20 cellular contexts compared by ENCODE assay signal in genomic region chr3:155012584-155012983, GRCh38.
A peak's percentile ranks its signal among the peaks of the same experiment; 100 is the strongest.
DNase-seq lines count a peak whose midpoint lies in the region; ATAC-seq and TF ChIP-seq lines count a peak whose summit lies in the region.
"Had no signal": no experiment of that assay in that cellular context is flagged by ENCODE, and none has a peak within 500 bp of the region (broad histone marks: within the 10 kb centered on the region; RNA-seq: fewer than 3 reads in every experiment).

No MANE protein-coding gene starts in this region.

- no peak overlapping the region for H2BK15ac ChIP-seq in mesendoderm (replicated peaks; ENCODE audit: low read depth)

- no peak overlapping the region for H3K56ac ChIP-seq in mesendoderm (ENCODE audit: low read length)

- H3K36me3 ChIP-seq in mesendoderm (ENCODE audit: control insufficient read depth, insufficient read depth, low read length): no peaks in the 10 kb centered on the region
- H3K36me3 ChIP-seq: MG63, SJCRH30 had no signal

- H3K4me3 ChIP-seq in LNCaP clone FGC (ENCODE audit: low read depth, low read length) (no peak overlapping the region), mesendoderm (ENCODE audit: low read length) (no peak overlapping the region)
- H3K4me3 ChIP-seq: MG63, SJCRH30 had no signal

- no peak overlapping the region for H2BK120ac ChIP-seq in mesendoderm (ENCODE audit: low read depth, low read length)

- no peak overlapping the region for H2BK5ac ChIP-seq in mesendoderm (ENCODE audit: low read length)

- no peaks in the 10 kb centered on the region for H3K27me3 ChIP-seq in mesendoderm (ENCODE audit: insufficient read depth, low read length, poor library complexity)
- H3K27me3 ChIP-seq: MG63, SJCRH30 had no signal

- H3K27ac ChIP-seq in mesendoderm (ENCODE audit: low read depth, low read length) (no peak overlapping the region), caudate nucleus (ENCODE audit: low read depth, low read length) (no peak overlapping the region)
- H3K27ac ChIP-seq: HL-60, SJCRH30 had no signal

- H3K27me3 Mint-ChIP-seq in activated naive CD4-positive, alpha-beta T cell treated with anti-CD3 and anti-CD28 coated beads, Interleukin-2, amount 50 U/mL, for 24 hours: no peaks in the 10 kb centered on the region
- H3K27me3 Mint-ChIP-seq: CD4-positive, CD25-positive, alpha-beta regulatory T cell had no signal

- H3K18ac ChIP-seq in mesendoderm (ENCODE audit: low read length): no peak overlapping the region

- no peaks in the 10 kb centered on the region for H3K4me1 Mint-ChIP-seq in activated naive CD4-positive, alpha-beta T cell treated with anti-CD3 and anti-CD28 coated beads, Interleukin-2, amount 50 U/mL, for 24 hours
- H3K4me1 Mint-ChIP-seq: CD4-positive, CD25-positive, alpha-beta regulatory T cell had no signal

- H3K27ac Mint-ChIP-seq in activated naive CD4-positive, alpha-beta T cell treated with anti-CD3 and anti-CD28 coated beads, Interleukin-2, amount 50 U/mL, for 24 hours: peak overlapping the region; percentile 38
- H3K27ac Mint-ChIP-seq: CD4-positive, CD25-positive, alpha-beta regulatory T cell had no signal

- H3K9me3 Mint-ChIP-seq in activated naive CD4-positive, alpha-beta T cell treated with anti-CD3 and anti-CD28 coated beads, Interleukin-2, amount 50 U/mL, for 24 hours: peaks cover 4% of the 10 kb centered on the region

- ATAC-seq in SK-N-SH treated with all-trans-retinoic acid at 6 μM for 48 hours: peak; percentile 75

- no peak overlapping the region for H2AK5ac ChIP-seq in mesendoderm (ENCODE audit: low read length)

- DNase-seq in activated naive CD4-positive, alpha-beta T cell (lab: John Stamatoyannopoulos, UW): no peak
- DNase-seq in LNCaP clone FGC (ENCODE audit: low read depth) (no peak), mesendoderm (no peak), caudate nucleus (lab: John Stamatoyannopoulos, UW) (no peak)
- DNase-seq in NK-92 treated with Interleukin-12 subunit alpha and Interleukin-12 subunit beta, amount 100 ng/mL, for 24 hours (lab: John Stamatoyannopoulos, UW): no peak
- DNase-seq: 8988T; CD4-positive, CD25-positive, alpha-beta regulatory T cell; DMS153; DND-41; Kasumi-1; MG63; NCI-H1105 treated with DMSO at 0.1 percent for 48 hours; NCI-H146; NCI-H2029; NCI-H2227 treated with DMSO at 0.1 percent for 48 hours; NCI-H526 treated with DMSO at 0.1 percent for 48 hours; SJCRH30 had no signal

- H3K79me2 ChIP-seq in mesendoderm (ENCODE audit: control insufficient read depth, insufficient read depth, low read length): no peaks in the 10 kb centered on the region

- no peak overlapping the region for H3K23ac ChIP-seq in mesendoderm (ENCODE audit: low read length)

- no peaks in the 10 kb centered on the region for H3K36me3 Mint-ChIP-seq in activated naive CD4-positive, alpha-beta T cell treated with anti-CD3 and anti-CD28 coated beads, Interleukin-2, amount 50 U/mL, for 24 hours
- H3K36me3 Mint-ChIP-seq: CD4-positive, CD25-positive, alpha-beta regulatory T cell had no signal

- no peak overlapping the region for H3K4me2 ChIP-seq in mesendoderm (ENCODE audit: low read length)

- no peak overlapping the region for H4K5ac ChIP-seq in mesendoderm (ENCODE audit: low read length)

- no peak overlapping the region for H4K8ac ChIP-seq in mesendoderm (ENCODE audit: low read depth, low read length)

- H3K4me1 ChIP-seq in mesendoderm (ENCODE audit: control insufficient read depth, low read depth, low read length): peaks cover 6% of the 10 kb centered on the region

- H3K4ac ChIP-seq in mesendoderm (ENCODE audit: low read depth, low read length): no peak overlapping the region

- no peak overlapping the region for H3K9ac ChIP-seq in mesendoderm (ENCODE audit: low read length)

- no peak overlapping the region for H3K4me3 Mint-ChIP-seq in activated naive CD4-positive, alpha-beta T cell treated with anti-CD3 and anti-CD28 coated beads, Interleukin-2, amount 50 U/mL, for 24 hours

- no CpG with 5 or more reads among the region's 4 CpGs for WGBS in mesendoderm (ENCODE audit: extremely low coverage, insufficient coverage, low lambda C conversion rate)

- peak; percentile 20; the same call in 1 of the 2 replicates for TF ChIP-seq CTCF in LNCaP clone FGC (IDR thresholded peaks at IDR 0.05; ENCODE audit: control insufficient read depth, extremely low read depth, insufficient read depth)

- H3K79me1 ChIP-seq in mesendoderm (ENCODE audit: low read length): no peaks in the 10 kb centered on the region

TF ChIP-seq in SK-N-SH treated with all-trans-retinoic acid at 6 μM for 48 hours, 23 proteins besides CTCF, POLR2A, EP300 and RAD21:
- TF ChIP-seq TSHZ2 (CRISPR knock-in tag; IDR thresholded peaks at IDR 0.05) (no peak), PATZ1 (CRISPR knock-in tag; IDR thresholded peaks at IDR 0.05; ENCODE audit: borderline replicate concordance) (no peak), ESRRG (CRISPR knock-in tag; IDR thresholded peaks at IDR 0.05) (no peak), ZFP30 (CRISPR knock-in tag; IDR thresholded peaks at IDR 0.05) (no peak), ARNTL (CRISPR knock-in tag; IDR thresholded peaks at IDR 0.05; ENCODE audit: borderline replicate concordance, low read depth) (no peak), ZNF565 (CRISPR knock-in tag; conservative IDR thresholded peaks at IDR 0.05; ENCODE audit: low read depth) (no peak), RARB (CRISPR knock-in tag; IDR thresholded peaks at IDR 0.05) (no peak), OSR1 (CRISPR knock-in tag; IDR thresholded peaks at IDR 0.05) (no peak), SNAI2 (CRISPR knock-in tag; IDR thresholded peaks at IDR 0.05) (no peak), ISL1 (CRISPR knock-in tag; IDR thresholded peaks at IDR 0.05) (no peak), CREB5 (CRISPR knock-in tag; IDR thresholded peaks at IDR 0.05; ENCODE audit: low read depth) (no peak), PPARA (CRISPR knock-in tag; IDR thresholded peaks at IDR 0.05; ENCODE audit: borderline replicate concordance) (no peak), POU6F1 (CRISPR knock-in tag; IDR thresholded peaks at IDR 0.05; ENCODE audit: borderline replicate concordance, low read depth) (no peak)
TF ChIP-seq in SK-N-SH treated with all-trans-retinoic acid at 6 μM for 48 hours: peak in this region for 0.
